1 cellular context compared by ENCODE assay signal in the genomic region with DNA sequence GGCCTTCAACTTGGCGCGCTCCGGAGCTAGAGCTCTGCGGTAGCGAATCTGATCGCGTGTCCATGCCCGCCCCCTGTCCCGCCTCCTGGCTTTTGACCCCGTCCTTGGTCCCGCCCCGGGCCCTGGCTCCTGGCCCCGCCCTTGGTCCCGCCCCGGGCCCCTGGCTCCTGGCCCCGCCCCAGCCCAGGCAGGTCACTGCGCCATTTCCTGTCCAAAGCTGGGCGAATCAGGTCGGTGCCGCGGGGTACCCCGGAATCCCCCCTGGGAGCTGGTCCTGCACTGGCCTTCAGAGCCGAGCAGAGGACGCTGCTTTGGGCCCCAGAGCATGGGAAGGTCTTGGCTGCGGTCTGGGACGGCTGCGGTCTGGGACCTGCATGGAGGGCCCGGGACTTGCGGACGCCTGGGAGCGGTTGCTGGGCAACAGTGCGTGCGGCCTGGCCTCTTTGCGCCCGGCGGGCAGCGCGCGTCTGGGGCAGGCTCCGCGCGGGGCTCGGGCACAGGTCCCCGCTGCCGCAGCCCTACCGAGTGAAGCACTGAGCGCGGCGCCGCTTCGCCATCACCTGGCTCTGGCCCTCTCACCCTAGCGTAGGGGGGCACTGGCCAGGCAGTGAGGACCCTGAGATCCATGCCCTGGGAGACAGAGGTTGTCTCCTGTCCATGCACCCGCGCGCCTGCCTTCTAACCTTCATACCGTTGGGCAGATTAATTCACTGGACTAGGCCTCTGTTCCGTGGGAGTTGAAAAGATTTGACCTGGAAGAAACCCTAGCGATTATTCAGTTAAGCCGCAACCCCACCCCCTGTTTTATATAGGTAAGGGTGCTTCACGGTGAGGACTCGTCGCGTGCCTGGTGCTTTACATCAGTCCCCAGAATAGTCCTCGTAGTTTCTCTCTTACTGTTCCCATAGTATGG.
A peak's percentile ranks its signal among the peaks of the same experiment; 100 is the strongest.
TF ChIP-seq lines count a peak whose summit lies in the region.

A gene with protein sequence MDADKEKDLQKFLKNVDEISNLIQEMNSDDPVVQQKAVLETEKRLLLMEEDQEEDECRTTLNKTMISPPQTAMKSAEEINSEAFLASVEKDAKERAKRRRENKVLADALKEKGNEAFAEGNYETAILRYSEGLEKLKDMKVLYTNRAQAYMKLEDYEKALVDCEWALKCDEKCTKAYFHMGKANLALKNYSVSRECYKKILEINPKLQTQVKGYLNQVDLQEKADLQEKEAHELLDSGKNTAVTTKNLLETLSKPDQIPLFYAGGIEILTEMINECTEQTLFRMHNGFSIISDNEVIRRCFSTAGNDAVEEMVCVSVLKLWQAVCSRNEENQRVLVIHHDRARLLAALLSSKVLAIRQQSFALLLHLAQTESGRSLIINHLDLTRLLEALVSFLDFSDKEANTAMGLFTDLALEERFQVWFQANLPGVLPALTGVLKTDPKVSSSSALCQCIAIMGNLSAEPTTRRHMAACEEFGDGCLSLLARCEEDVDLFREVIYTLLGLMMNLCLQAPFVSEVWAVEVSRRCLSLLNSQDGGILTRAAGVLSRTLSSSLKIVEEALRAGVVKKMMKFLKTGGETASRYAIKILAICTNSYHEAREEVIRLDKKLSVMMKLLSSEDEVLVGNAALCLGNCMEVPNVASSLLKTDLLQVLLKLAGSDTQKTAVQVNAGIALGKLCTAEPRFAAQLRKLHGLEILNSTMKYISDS (plus strand): TSS at position 195 of the 913 bp plus-strand sequence. CDS start 1,675 bp downstream, outside the sequence.

TF ChIP-seq in GM23338, 12 proteins besides CTCF, POLR2A, EP300 and RAD21 (continued from another document):
- TF ChIP-seq, protein P1, sequence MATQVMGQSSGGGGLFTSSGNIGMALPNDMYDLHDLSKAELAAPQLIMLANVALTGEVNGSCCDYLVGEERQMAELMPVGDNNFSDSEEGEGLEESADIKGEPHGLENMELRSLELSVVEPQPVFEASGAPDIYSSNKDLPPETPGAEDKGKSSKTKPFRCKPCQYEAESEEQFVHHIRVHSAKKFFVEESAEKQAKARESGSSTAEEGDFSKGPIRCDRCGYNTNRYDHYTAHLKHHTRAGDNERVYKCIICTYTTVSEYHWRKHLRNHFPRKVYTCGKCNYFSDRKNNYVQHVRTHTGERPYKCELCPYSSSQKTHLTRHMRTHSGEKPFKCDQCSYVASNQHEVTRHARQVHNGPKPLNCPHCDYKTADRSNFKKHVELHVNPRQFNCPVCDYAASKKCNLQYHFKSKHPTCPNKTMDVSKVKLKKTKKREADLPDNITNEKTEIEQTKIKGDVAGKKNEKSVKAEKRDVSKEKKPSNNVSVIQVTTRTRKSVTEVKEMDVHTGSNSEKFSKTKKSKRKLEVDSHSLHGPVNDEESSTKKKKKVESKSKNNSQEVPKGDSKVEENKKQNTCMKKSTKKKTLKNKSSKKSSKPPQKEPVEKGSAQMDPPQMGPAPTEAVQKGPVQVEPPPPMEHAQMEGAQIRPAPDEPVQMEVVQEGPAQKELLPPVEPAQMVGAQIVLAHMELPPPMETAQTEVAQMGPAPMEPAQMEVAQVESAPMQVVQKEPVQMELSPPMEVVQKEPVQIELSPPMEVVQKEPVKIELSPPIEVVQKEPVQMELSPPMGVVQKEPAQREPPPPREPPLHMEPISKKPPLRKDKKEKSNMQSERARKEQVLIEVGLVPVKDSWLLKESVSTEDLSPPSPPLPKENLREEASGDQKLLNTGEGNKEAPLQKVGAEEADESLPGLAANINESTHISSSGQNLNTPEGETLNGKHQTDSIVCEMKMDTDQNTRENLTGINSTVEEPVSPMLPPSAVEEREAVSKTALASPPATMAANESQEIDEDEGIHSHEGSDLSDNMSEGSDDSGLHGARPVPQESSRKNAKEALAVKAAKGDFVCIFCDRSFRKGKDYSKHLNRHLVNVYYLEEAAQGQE (IDR thresholded peaks at IDR 0.05; ENCODE audit: unreplicated experiment): no peak
- TF ChIP-seq, protein P2, sequence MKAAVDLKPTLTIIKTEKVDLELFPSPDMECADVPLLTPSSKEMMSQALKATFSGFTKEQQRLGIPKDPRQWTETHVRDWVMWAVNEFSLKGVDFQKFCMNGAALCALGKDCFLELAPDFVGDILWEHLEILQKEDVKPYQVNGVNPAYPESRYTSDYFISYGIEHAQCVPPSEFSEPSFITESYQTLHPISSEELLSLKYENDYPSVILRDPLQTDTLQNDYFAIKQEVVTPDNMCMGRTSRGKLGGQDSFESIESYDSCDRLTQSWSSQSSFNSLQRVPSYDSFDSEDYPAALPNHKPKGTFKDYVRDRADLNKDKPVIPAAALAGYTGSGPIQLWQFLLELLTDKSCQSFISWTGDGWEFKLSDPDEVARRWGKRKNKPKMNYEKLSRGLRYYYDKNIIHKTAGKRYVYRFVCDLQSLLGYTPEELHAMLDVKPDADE (IDR thresholded peaks at IDR 0.05): no peak
- TF ChIP-seq POLR2AphosphoS5 (IDR thresholded peaks at IDR 0.05; ENCODE audit: low read depth) (peak; percentile 93), CREB1 (CRISPR knock-in tag; IDR thresholded peaks at IDR 0.05; ENCODE audit: low read depth) (peak; percentile 42; the same call in 1 of the 2 replicates), NANOG (IDR thresholded peaks at IDR 0.05; ENCODE audit: borderline replicate concordance) (no peak)
- TF ChIP-seq, protein P3, sequence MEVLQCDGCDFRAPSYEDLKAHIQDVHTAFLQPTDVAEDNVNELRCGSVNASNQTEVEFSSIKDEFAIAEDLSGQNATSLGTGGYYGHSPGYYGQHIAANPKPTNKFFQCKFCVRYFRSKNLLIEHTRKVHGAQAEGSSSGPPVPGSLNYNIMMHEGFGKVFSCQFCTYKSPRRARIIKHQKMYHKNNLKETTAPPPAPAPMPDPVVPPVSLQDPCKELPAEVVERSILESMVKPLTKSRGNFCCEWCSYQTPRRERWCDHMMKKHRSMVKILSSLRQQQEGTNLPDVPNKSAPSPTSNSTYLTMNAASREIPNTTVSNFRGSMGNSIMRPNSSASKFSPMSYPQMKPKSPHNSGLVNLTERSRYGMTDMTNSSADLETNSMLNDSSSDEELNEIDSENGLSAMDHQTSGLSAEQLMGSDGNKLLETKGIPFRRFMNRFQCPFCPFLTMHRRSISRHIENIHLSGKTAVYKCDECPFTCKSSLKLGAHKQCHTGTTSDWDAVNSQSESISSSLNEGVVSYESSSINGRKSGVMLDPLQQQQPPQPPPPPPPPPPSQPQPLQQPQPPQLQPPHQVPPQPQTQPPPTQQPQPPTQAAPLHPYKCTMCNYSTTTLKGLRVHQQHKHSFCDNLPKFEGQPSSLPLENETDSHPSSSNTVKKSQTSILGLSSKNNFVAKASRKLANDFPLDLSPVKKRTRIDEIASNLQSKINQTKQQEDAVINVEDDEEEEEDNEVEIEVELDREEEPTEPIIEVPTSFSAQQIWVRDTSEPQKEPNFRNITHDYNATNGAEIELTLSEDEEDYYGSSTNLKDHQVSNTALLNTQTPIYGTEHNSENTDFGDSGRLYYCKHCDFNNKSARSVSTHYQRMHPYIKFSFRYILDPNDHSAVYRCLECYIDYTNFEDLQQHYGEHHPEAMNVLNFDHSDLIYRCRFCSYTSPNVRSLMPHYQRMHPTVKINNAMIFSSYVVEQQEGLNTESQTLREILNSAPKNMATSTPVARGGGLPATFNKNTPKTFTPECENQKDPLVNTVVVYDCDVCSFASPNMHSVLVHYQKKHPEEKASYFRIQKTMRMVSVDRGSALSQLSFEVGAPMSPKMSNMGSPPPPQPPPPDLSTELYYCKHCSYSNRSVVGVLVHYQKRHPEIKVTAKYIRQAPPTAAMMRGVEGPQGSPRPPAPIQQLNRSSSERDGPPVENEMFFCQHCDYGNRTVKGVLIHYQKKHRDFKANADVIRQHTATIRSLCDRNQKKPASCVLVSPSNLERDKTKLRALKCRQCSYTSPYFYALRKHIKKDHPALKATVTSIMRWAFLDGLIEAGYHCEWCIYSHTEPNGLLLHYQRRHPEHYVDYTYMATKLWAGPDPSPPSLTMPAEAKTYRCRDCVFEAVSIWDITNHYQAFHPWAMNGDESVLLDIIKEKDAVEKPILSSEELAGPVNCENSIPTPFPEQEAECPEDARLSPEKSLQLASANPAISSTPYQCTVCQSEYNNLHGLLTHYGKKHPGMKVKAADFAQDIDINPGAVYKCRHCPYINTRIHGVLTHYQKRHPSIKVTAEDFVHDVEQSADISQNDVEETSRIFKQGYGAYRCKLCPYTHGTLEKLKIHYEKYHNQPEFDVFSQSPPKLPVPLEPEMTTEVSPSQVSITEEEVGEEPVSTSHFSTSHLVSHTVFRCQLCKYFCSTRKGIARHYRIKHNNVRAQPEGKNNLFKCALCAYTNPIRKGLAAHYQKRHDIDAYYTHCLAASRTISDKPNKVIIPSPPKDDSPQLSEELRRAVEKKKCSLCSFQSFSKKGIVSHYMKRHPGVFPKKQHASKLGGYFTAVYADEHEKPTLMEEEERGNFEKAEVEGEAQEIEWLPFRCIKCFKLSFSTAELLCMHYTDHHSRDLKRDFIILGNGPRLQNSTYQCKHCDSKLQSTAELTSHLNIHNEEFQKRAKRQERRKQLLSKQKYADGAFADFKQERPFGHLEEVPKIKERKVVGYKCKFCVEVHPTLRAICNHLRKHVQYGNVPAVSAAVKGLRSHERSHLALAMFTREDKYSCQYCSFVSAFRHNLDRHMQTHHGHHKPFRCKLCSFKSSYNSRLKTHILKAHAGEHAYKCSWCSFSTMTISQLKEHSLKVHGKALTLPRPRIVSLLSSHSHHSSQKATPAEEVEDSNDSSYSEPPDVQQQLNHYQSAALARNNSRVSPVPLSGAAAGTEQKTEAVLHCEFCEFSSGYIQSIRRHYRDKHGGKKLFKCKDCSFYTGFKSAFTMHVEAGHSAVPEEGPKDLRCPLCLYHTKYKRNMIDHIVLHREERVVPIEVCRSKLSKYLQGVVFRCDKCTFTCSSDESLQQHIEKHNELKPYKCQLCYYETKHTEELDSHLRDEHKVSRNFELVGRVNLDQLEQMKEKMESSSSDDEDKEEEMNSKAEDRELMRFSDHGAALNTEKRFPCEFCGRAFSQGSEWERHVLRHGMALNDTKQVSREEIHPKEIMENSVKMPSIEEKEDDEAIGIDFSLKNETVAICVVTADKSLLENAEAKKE (CRISPR knock-in tag; IDR thresholded peaks at IDR 0.05): no peak
